18 cellular contexts compared by ENCODE assay signal in the genomic region with DNA sequence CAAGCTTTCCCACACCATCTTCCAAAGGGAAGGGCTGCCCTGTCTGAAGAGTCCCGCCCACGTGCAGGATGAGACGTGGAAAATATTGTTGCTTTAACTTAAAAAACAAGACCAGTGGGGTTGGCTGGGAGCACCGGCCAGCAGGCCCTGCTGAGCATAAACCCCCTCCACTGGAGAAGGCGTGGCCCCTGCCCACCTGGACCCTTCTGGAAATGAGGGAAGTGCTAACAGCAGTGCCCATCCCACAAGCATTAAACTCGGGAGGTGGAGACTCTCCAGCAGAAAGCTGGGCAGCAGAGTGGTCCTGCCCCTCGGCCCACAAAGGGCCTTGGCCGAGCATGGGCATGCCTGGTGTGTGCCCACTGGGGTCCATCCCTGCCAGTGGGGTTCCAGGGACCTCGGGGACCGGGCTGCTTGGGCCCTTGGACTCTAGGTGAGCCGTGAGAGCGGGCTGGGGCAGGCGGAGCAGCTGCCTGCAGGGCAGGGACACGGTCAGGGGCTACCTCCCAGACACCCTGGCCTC.
"Had no signal": no experiment of that assay in that cellular context is flagged by ENCODE, and none has a peak within 500 bp of the region (broad histone marks: within the 10 kb centered on the region; RNA-seq: fewer than 3 reads in every experiment).

No MANE protein-coding gene starts in this region.

- H3K4me2 ChIP-seq: hepatocyte, smooth muscle cell had no signal

- H3K36me3 ChIP-seq: ovary had no signal

- H3K27me3 Mint-ChIP-seq: stimulated activated naive CD8-positive, alpha-beta T cell treated with anti-CD3 and anti-CD28 coated beads, Interleukin-15, amount 100 ng/mL, for 72 hours had no signal

- DNase-seq: effector CD4-positive, alpha-beta T cell; endodermal cell; erythroblast; foreskin melanocyte; head of caudate nucleus; natural killer cell; nucleus accumbens; stimulated activated CD4-positive, alpha-beta T cell treated with anti-CD3 and anti-CD28 coated beads, Interleukin-2, amount 100 ng/mL, for 48 hours; stimulated activated naive CD8-positive, alpha-beta T cell treated with anti-CD3 and anti-CD28 coated beads, Interleukin-15, amount 100 ng/mL, for 72 hours; transverse colon had no signal

- H3K27ac Mint-ChIP-seq: endodermal cell; mesothelial cell of epicardium; natural killer cell; stimulated activated naive CD8-positive, alpha-beta T cell treated with anti-CD3 and anti-CD28 coated beads, Interleukin-15, amount 100 ng/mL, for 72 hours had no signal

- H2AFZ ChIP-seq: hepatocyte had no signal

- H3K27ac ChIP-seq: coronary artery, hepatocyte, ovary, right atrium auricular region, thoracic aorta, transverse colon had no signal

- H3K36me3 Mint-ChIP-seq: natural killer cell had no signal

- H3K27me3 ChIP-seq: hepatocyte, ovary, right atrium auricular region, transverse colon had no signal

- H3K4me3 ChIP-seq: coronary artery, hepatocyte, ovary, right atrium auricular region, smooth muscle cell, thoracic aorta, transverse colon had no signal

- H3K9me3 Mint-ChIP-seq: endodermal cell; mesothelial cell of epicardium; natural killer cell; neural crest cell; stimulated activated naive CD8-positive, alpha-beta T cell treated with anti-CD3 and anti-CD28 coated beads, Interleukin-15, amount 100 ng/mL, for 72 hours had no signal

- ATAC-seq: natural killer cell; stimulated activated naive CD8-positive, alpha-beta T cell treated with anti-CD3 and anti-CD28 coated beads, Interleukin-15, amount 100 ng/mL, for 72 hours had no signal

- H3K4me1 Mint-ChIP-seq: endodermal cell, mesothelial cell of epicardium, neural crest cell had no signal

- H3K9me3 ChIP-seq: ovary, right atrium auricular region, thoracic aorta, transverse colon had no signal

- H3K4me3 Mint-ChIP-seq: endodermal cell; mesothelial cell of epicardium; natural killer cell; neural crest cell; stimulated activated naive CD8-positive, alpha-beta T cell treated with anti-CD3 and anti-CD28 coated beads, Interleukin-15, amount 100 ng/mL, for 72 hours had no signal
